ENCODE assay signal across 25 cellular contexts in the genomic region with DNA sequence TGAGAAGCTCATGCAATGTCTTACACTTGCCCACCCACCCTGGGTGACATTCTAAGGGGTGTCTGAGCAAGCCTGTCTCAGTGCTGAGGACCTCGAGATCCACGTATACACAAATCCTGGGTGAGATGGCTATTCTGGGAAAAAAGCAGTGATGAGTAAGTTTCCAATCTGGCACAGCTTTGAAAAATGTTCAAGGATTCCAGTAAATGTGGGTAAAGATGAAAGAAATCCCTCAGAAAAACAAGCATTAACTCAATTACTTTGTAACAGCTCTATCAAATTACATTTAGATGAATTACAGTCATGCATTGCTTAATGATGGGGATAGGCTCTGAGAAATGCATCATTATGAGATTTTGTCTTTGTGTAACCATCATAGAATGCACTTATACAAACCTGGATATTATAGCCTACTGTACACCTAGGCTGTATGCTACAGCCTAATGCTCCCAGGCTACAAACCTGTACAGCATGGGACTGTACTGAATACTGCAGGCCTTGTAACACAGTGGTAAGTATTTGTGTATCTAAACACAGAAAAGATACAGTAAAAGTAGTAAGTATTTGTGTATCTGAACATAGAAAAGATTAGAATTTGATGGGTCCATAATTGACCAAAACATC. TPM values are rescaled to one million over a fixed set of nuclear protein-coding genes. Genes with fewer than 3 reads are reported as not detected.
DNase-seq lines count a peak whose midpoint lies in the region; ATAC-seq and TF ChIP-seq lines count a peak whose summit lies in the region.
"Had no signal": no experiment of that assay in that cellular context is flagged by ENCODE, and none has a peak within 500 bp of the region (broad histone marks: within the 10 kb centered on the region; RNA-seq: fewer than 3 reads in every experiment).

No MANE protein-coding gene starts in this region.

- no peak for TF ChIP-seq EP300 in esophagus muscularis mucosa (IDR thresholded peaks at IDR 0.05)

- H3K36me3 ChIP-seq in esophagus muscularis mucosa, result no peaks in the 10 kb centered on the region

- intact Hi-C loops in esophagus muscularis mucosa (cut with DNase I), result no loop called here

- H3K4me3 Mint-ChIP-seq in HFFc6, result no peak overlapping the region
- H3K4me3 Mint-ChIP-seq in chondrocyte (ENCODE audit: unreplicated experiment), result no peak overlapping the region
- H3K4me3 Mint-ChIP-seq: activated CD4-positive, alpha-beta T cell treated with anti-CD3 and anti-CD28 coated beads for 36 hours; activated naive CD4-positive, alpha-beta T cell treated with anti-CD3 and anti-CD28 coated beads for 36 hours; activated T-cell treated with anti-CD3 and anti-CD28 coated beads, Interleukin-2, amount 50 U/mL, for 4 hours; GM23338; naive thymus-derived CD4-positive, alpha-beta T cell; stimulated activated effector memory CD8-positive, alpha-beta T cell treated with anti-CD3 and anti-CD28 coated beads, Interleukin-12 subunit alpha, Interleukin-12 subunit beta, amount 100 ng/mL, for 72 hours had no signal

- no peak overlapping the region for H3K4me3 ChIP-seq in esophagus muscularis mucosa
- H3K4me3 ChIP-seq: GM23338, hepatocyte, SJSA1, spleen, suprapubic skin had no signal

- TF ChIP-seq CTCF in HFFc6 (IDR thresholded peaks at IDR 0.05) (no peak), chondrocyte (IDR thresholded peaks at IDR 0.05) (no peak), esophagus muscularis mucosa (IDR thresholded peaks at IDR 0.05) (no peak)

- TF ChIP-seq POLR2A in esophagus muscularis mucosa (IDR thresholded peaks at IDR 0.05; ENCODE audit: low read depth), result no peak

- no peaks in the 10 kb centered on the region for H3K4me1 ChIP-seq in esophagus muscularis mucosa
- H3K4me1 ChIP-seq: foreskin keratinocyte, SJSA1, suprapubic skin had no signal

- H3K9me3 ChIP-seq in esophagus muscularis mucosa, result no peaks in the 10 kb centered on the region
- H3K9me3 ChIP-seq: SJSA1, spleen, suprapubic skin had no signal

- DNase-seq in AG08396 (ENCODE audit: low spot score), result peak; percentile 25
- DNase-seq in HFFc6, result peak; percentile 8
- no peak for DNase-seq in chondrocyte (ENCODE audit: low spot score)
- DNase-seq in myocyte (ENCODE audit: low read depth), result peak; percentile 22
- DNase-seq in esophagus muscularis mucosa (ENCODE audit: extremely low spot score), result no peak
- DNase-seq in activated T-cell treated with anti-CD3 and anti-CD28 coated beads for 4 hours, result no peak
- DNase-seq: activated CD4-positive, alpha-beta T cell treated with anti-CD3 and anti-CD28 coated beads for 36 hours; activated naive CD4-positive, alpha-beta T cell treated with anti-CD3 and anti-CD28 coated beads for 36 hours; activated T-cell treated with anti-CD3 and anti-CD28 coated beads, Interleukin-2, amount 50 U/mL, for 4 hours; foreskin keratinocyte; KBM-7; mesendoderm; naive thymus-derived CD4-positive, alpha-beta T cell; NCI-H1694; NCI-H526 treated with DMSO at 0.1 percent for 48 hours; spleen; stimulated activated CD4-positive, alpha-beta T cell treated with anti-CD3 and anti-CD28 coated beads, Interleukin-2, amount 100 ng/mL, for 48 hours had no signal

- ATAC-seq in GM19452 (IDR thresholded peaks at IDR 0.05; ENCODE audit: unreplicated experiment) (no peak), HG02970 (IDR thresholded peaks at IDR 0.05; ENCODE audit: low FRiP score, unreplicated experiment) (no peak)
- ATAC-seq: activated T-cell treated with anti-CD3 and anti-CD28 coated beads, Interleukin-2, amount 50 U/mL, for 4 hours; foreskin keratinocyte; GM23338; left lobe of liver; naive thymus-derived CD4-positive, alpha-beta T cell; stimulated activated effector memory CD8-positive, alpha-beta T cell treated with anti-CD3 and anti-CD28 coated beads, Interleukin-12 subunit alpha, Interleukin-12 subunit beta, amount 100 ng/mL, for 72 hours had no signal

- H3K36me3 Mint-ChIP-seq in HFFc6 (ENCODE audit: low read depth), result no peaks in the 10 kb centered on the region
- peaks cover 7% of the 10 kb centered on the region for H3K36me3 Mint-ChIP-seq in chondrocyte (ENCODE audit: low read depth)
- H3K36me3 Mint-ChIP-seq: naive thymus-derived CD4-positive, alpha-beta T cell had no signal

- H3K27ac Mint-ChIP-seq in HFFc6 (no peak overlapping the region), chondrocyte (ENCODE audit: unreplicated experiment) (peak overlapping the region; percentile 83)
- H3K27ac Mint-ChIP-seq: activated CD4-positive, alpha-beta T cell treated with anti-CD3 and anti-CD28 coated beads for 36 hours; activated naive CD4-positive, alpha-beta T cell treated with anti-CD3 and anti-CD28 coated beads for 36 hours; GM23338; naive thymus-derived CD4-positive, alpha-beta T cell; stimulated activated effector memory CD8-positive, alpha-beta T cell treated with anti-CD3 and anti-CD28 coated beads, Interleukin-12 subunit alpha, Interleukin-12 subunit beta, amount 100 ng/mL, for 72 hours had no signal

- H3K9me3 Mint-ChIP-seq in HFFc6 (no peaks in the 10 kb centered on the region), chondrocyte (ENCODE audit: low read depth) (no peaks in the 10 kb centered on the region)
- H3K9me3 Mint-ChIP-seq: activated naive CD4-positive, alpha-beta T cell treated with anti-CD3 and anti-CD28 coated beads for 36 hours; activated T-cell treated with anti-CD3 and anti-CD28 coated beads, Interleukin-2, amount 50 U/mL, for 4 hours; GM23338; naive thymus-derived CD4-positive, alpha-beta T cell; stimulated activated effector memory CD8-positive, alpha-beta T cell treated with anti-CD3 and anti-CD28 coated beads, Interleukin-12 subunit alpha, Interleukin-12 subunit beta, amount 100 ng/mL, for 72 hours had no signal

- H3K27me3 ChIP-seq in esophagus muscularis mucosa, result no peaks in the 10 kb centered on the region
- H3K27me3 ChIP-seq: foreskin keratinocyte, hepatocyte, SJSA1, spleen, suprapubic skin had no signal

- WGBS in esophagus muscularis mucosa, result 54% methylated on average over 2 of the region's 2 CpGs

- peaks cover 10% of the 10 kb centered on the region; the same call in 1 of the 2 replicates for H3K4me1 Mint-ChIP-seq in HFFc6 (ENCODE audit: low read depth)
- H3K4me1 Mint-ChIP-seq in chondrocyte (ENCODE audit: low read depth), result peaks cover 36% of the 10 kb centered on the region

- no peak overlapping the region for H3K27ac ChIP-seq in esophagus muscularis mucosa (replicated peaks in 1 of 4)
- H3K27ac ChIP-seq: foreskin keratinocyte, hepatocyte, SJSA1, spleen, suprapubic skin had no signal

- H3K27me3 Mint-ChIP-seq in HFFc6 (ENCODE audit: insufficient read depth) (no peaks in the 10 kb centered on the region; the same call in 1 of the 2 replicates), chondrocyte (ENCODE audit: low read depth) (no peaks in the 10 kb centered on the region)
- H3K27me3 Mint-ChIP-seq: activated CD4-positive, alpha-beta T cell treated with anti-CD3 and anti-CD28 coated beads for 36 hours; naive thymus-derived CD4-positive, alpha-beta T cell had no signal

RNA-seq across cellular contexts. Expression of gene GOLM1, which starts 26.9 kb away (rescaled TPM):
- total RNA-seq in HFFc6 (2021; fragmentation: NEBNext Ultra II Directional; extraction: Animal tissue kit (Norgen Biotek cat#: 25700)), result 10 to 100 TPM; 24.0 to 36.6 (median 25.0) TPM
- total RNA-seq in chondrocyte (55.0 to 88.8 TPM (median 56.0 TPM) in 3 replicates), myocyte (25.6 and 25.8 TPM in 2 replicates), esophagus muscularis mucosa (1 to 10 TPM; 2.9 to 8.6 (median 7.6) TPM)
- 20.5 TPM for polyA plus RNA-seq in myocyte (2012)

Comparison
In these comparisons a context has a peak if more than half of its experiments do, and no peak if none do; other contexts are left out.
1. DNase-seq: peak in AG08396 (single experiment), HFFc6 (single experiment) and myocyte (single experiment); none in chondrocyte (single experiment), esophagus muscularis mucosa (single experiment) and activated T-cell treated with anti-CD3 and anti-CD28 coated beads for 4 hours (single experiment).